Comparison of ENCODE assay signal across 8 cellular contexts in the genomic region with DNA sequence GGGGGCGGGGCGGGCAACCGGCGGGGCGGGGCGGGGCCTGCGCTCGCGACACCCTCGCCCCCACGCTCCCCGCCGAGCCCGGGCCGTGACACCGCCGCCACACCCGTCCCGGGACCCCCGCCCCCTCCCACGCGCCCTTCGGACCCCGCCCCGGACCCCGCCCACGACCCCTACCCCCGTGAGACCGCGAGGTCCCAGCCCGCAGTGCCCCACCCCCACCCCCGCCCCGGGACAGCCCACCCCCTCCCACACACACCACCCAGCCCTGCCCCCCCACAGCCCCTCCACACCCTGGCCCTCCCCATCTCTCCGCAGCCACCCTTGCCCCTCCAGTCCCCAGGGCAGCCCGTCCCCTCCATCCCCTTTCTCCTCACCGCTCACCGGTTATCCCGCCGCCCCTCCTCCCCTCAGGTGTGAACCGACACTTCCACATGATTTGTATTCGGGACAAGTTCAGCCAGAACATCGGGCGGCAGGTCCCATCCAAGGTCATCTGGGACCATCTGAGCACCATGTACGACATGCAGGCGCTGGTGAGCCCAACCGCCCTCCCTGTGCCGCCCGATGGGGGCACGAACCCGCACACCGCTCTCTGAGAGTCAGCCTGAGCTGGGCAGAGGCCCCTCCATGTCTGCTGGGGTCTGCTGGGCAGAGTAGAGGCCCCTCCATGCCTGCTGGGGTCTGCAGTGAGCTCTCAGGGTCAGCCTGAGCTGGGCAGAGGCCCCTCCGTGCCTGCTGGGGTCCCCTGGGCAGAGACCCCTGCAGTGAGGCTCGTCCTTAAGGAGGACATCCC. TPM values are rescaled to one million over a fixed set of nuclear protein-coding genes. Genes with fewer than 3 reads are reported as not detected.
DNase-seq lines count a peak whose midpoint lies in the region; ATAC-seq and TF ChIP-seq lines count a peak whose summit lies in the region.

No MANE protein-coding gene starts in this region.

- H3K9me3 Mint-ChIP-seq in Caco-2 (ENCODE audit: unreplicated experiment) (no peaks in the 10 kb centered on the region), osteocyte (ENCODE audit: unreplicated experiment) (no peaks in the 10 kb centered on the region)

- H3K4me1 ChIP-seq in Caco-2 = peaks cover 21% of the 10 kb centered on the region
- peaks cover 11 to 46% (median 15%) of the 10 kb centered on the region in 3 donors for H3K4me1 ChIP-seq in esophagus squamous epithelium

- CTCF ChIA-PET in Caco-2 (lab: Charles Lee) (interaction anchor here (0.6 to 3.5 kb wide), 9 partner anchors 8 to 1184 kb away, joined by 3 to 57 read pairs (median 3); partner anchors contain the start of gene OGFR), RWPE1 (lab: Yijun Ruan, JAX) (interaction anchor here (0.6 to 4.3 kb wide), 3 partner anchors 11 to 291 kb away, joined by 4 to 35 read pairs (median 4); no protein-coding TSS in a partner anchor)

- intact Hi-C loops in Caco-2 (cut with micrococcal nuclease; ENCODE audit: unreplicated experiment) = loop anchor here (10.0 kb wide), 1 partner anchor 492 kb away; the partner anchor contains the start of gene ADRM1
- intact Hi-C loops in esophagus squamous epithelium (cut with DNase I) = no loop called here

- H3K4me1 Mint-ChIP-seq in Caco-2 (ENCODE audit: low read depth, unreplicated experiment) = peaks cover 15% of the 10 kb centered on the region
- peaks cover 28% of the 10 kb centered on the region for H3K4me1 Mint-ChIP-seq in osteocyte (ENCODE audit: unreplicated experiment)

- H3K4me3 ChIP-seq in Caco-2 (ENCODE audit: low read depth, low read length) = peak overlapping the region; percentile 83
- peak overlapping the region; percentile 66 to 93 (median 78) for H3K4me3 ChIP-seq in esophagus squamous epithelium

- H3K27ac Mint-ChIP-seq in Caco-2 (ENCODE audit: unreplicated experiment) = peak overlapping the region; percentile 17
- peak overlapping the region; percentile 79 for H3K27ac Mint-ChIP-seq in osteocyte (ENCODE audit: unreplicated experiment)

- H3K4me3 Mint-ChIP-seq in Caco-2 (ENCODE audit: unreplicated experiment) (peak overlapping the region; percentile 89), osteocyte (ENCODE audit: unreplicated experiment) (peak overlapping the region; percentile 77)

- H3K36me3 Mint-ChIP-seq in Caco-2 (ENCODE audit: insufficient read depth, unreplicated experiment) = peaks cover 79% of the 10 kb centered on the region
- peaks cover 22% of the 10 kb centered on the region for H3K36me3 Mint-ChIP-seq in osteocyte (ENCODE audit: unreplicated experiment)

- H3K9me3 ChIP-seq in Caco-2 (no peaks in the 10 kb centered on the region), esophagus squamous epithelium (no peaks in the 10 kb centered on the region)

- H3K27ac ChIP-seq in RWPE1 = peak overlapping the region; percentile 97
- H3K27ac ChIP-seq in esophagus squamous epithelium = peak overlapping the region; percentile 88 to 95 (median 94)

- POLR2A ChIA-PET in Caco-2 (lab: Charles Lee) = interaction anchor here (0.5 to 1.0 kb wide), 7 partner anchors 8 to 730 kb away, joined by 3 to 17 read pairs (median 3); partner anchors contain the start of gene OGFR
- POLR2A ChIA-PET in RWPE1 (lab: Yijun Ruan, JAX; ENCODE audit: low non-redundant PET) = interaction anchor here (0.6 kb wide), 1 partner anchor 64 kb away, joined by 4 read pairs; no protein-coding TSS in a partner anchor

- TF ChIP-seq POLR2A in esophagus squamous epithelium (IDR thresholded peaks at IDR 0.05) = no peak

- peaks cover 9% of the 10 kb centered on the region for H3K36me3 ChIP-seq in Caco-2 (ENCODE audit: control insufficient read depth, insufficient read depth, low read length)
- peaks cover 5 to 44% (median 16%) of the 10 kb centered on the region in 3 donors for H3K36me3 ChIP-seq in esophagus squamous epithelium

- no peak for DNase-seq in Caco-2
- no peak for DNase-seq in RWPE1 (ENCODE audit: low spot score)
- no peak for DNase-seq in esophagus squamous epithelium (lab: John Stamatoyannopoulos, UW)
- no peak for DNase-seq in osteocyte (ENCODE audit: extremely low spot score, unreplicated experiment)
- no peak for DNase-seq in nucleus accumbens (lab: John Stamatoyannopoulos, UW)
- no peak for DNase-seq in NCI-H69 (lab: John Stamatoyannopoulos, UW)
- DNase-seq in NCI-H187 (lab: John Stamatoyannopoulos, UW) = no peak

- no peak for ATAC-seq in GM18870 (IDR thresholded peaks at IDR 0.05; ENCODE audit: unreplicated experiment)

- TF ChIP-seq CTCF in Caco-2 (IDR thresholded peaks at IDR 0.05; ENCODE audit: insufficient read depth in 1 of 2, low read depth in 1 of 2, low read length in 1 of 2, severe bottlenecking in 1 of 2, unreplicated experiment in 1 of 2) (no peak), RWPE1 (conservative IDR thresholded peaks at IDR 0.05; ENCODE audit: low read depth) (no peak), esophagus squamous epithelium (IDR thresholded peaks at IDR 0.05) (no peak), osteocyte (IDR thresholded peaks at IDR 0.05) (no peak)

- WGBS in esophagus squamous epithelium, 2 donors = 64% methylated on average over 6 of the region's 53 CpGs; no CpG with 5 or more reads in 1 of the 2 donors

- no peaks in the 10 kb centered on the region for H3K27me3 Mint-ChIP-seq in Caco-2 (ENCODE audit: insufficient read depth, unreplicated experiment)
- H3K27me3 Mint-ChIP-seq in osteocyte (ENCODE audit: unreplicated experiment) = no peaks in the 10 kb centered on the region

- H3K27me3 ChIP-seq in Caco-2 (replicated peaks; ENCODE audit: control insufficient read depth, insufficient read depth, low read length) (no peaks in the 10 kb centered on the region), esophagus squamous epithelium (no peaks in the 10 kb centered on the region)

- BruUV-seq in Caco-2 (replicated peaks; lab: Mats Ljungman, UMichigan) = TSS peak; percentile 5

RNA-seq across cellular contexts. Expression of gene MRGBP, which starts 0.6 kb away (rescaled TPM):
- total RNA-seq in Caco-2 (2022) (40.3 and 43.4 TPM in 2 replicates), esophagus squamous epithelium (10 to 100 TPM in 1 of 4 donors, 1 to 10 TPM in 3; 5.7 to 10.1 (median 9.8) TPM), osteocyte (11.2 and 11.4 TPM in 2 replicates)

RNA-seq across cellular contexts. Expression of gene OGFR, which starts 7.7 kb away (rescaled TPM):
- 78.2 and 84.7 TPM in 2 replicates for total RNA-seq in Caco-2 (2022)
- total RNA-seq in esophagus squamous epithelium = 10 to 100 TPM; 19.1 to 41.4 (median 27.3) TPM
- total RNA-seq in osteocyte = 47.2 and 48.9 TPM in 2 replicates

RNA-seq across cellular contexts. Expression of gene COL9A3, which starts 20.0 kb away (rescaled TPM):
- total RNA-seq in Caco-2 (2022) (6.4 and 7.9 TPM in 2 replicates), esophagus squamous epithelium (1 to 10 TPM in 2 of 4 donors, not detected in 2; 2.2 to 2.3 TPM), osteocyte (1.7 and 1.8 TPM in 2 replicates)
